Comparison of ENCODE assay signal across 8 cellular contexts in genomic region chr5:14399054-14399657, GRCh38.
DNase-seq lines count a peak whose midpoint lies in the region; ATAC-seq, FAIRE-seq and TF ChIP-seq lines count a peak whose summit lies in the region.

No MANE protein-coding gene starts in this region.

- CTCF ChIA-PET in BJ (lab: Yijun Ruan, JAX) = interaction anchor here (0.7 to 4.4 kb wide), 8 partner anchors 13 to 256 kb away, joined by 3 to 41 read pairs (median 4); no protein-coding TSS in a partner anchor

- intact Hi-C loops in body of pancreas (cut with DNase I) (no loop called here), kidney (cut with DNase I) (no loop called here), upper lobe of right lung (cut with DNase I) (no loop called here)

- H3K27ac ChIP-seq in body of pancreas = no peak overlapping the region
- no peak overlapping the region for H3K27ac ChIP-seq in kidney (ENCODE audit: low read depth in 2 of 2, low read length in 2 of 2)
- H3K27ac ChIP-seq in upper lobe of right lung = no peak overlapping the region

- no peak for TF ChIP-seq POLR2A in body of pancreas (IDR thresholded peaks at IDR 0.05)

- H3K4me3 ChIP-seq in BJ (ENCODE audit: low read depth, low read length) (no peak overlapping the region), body of pancreas (no peak overlapping the region), kidney (ENCODE audit: low read length in 2 of 2) (no peak overlapping the region), upper lobe of right lung (no peak overlapping the region)

- H3K9me3 ChIP-seq in body of pancreas (no peaks in the 10 kb centered on the region), kidney (ENCODE audit: control insufficient read depth in 1 of 2, low read length in 2 of 2) (no peaks in the 10 kb centered on the region), upper lobe of right lung (no peaks in the 10 kb centered on the region)

- TF ChIP-seq CTCF in BJ (IDR thresholded peaks at IDR 0.05; ENCODE audit: insufficient read depth, low read depth, low read length) (peak; percentile 68), body of pancreas (IDR thresholded peaks at IDR 0.05) (peak; percentile 38 to 72 (median 64)), kidney (IDR thresholded peaks at IDR 0.05; ENCODE audit: borderline replicate concordance, extremely low read depth, insufficient read depth) (peak; percentile 55), upper lobe of right lung (IDR thresholded peaks at IDR 0.05) (peak; percentile 79)

- no peak for DNase-seq in BJ (ENCODE audit: low read depth)
- peak; percentile 40 for DNase-seq in H4 (ENCODE audit: low spot score)
- DNase-seq in NCI-H524 treated with DMSO at 0.1 percent for 48 hours (lab: John Stamatoyannopoulos, UW) = peak; percentile 23
- no peak for DNase-seq in body of pancreas
- DNase-seq in kidney = no peak
- DNase-seq in upper lobe of right lung = no peak
- no peak for DNase-seq in NK-92 (lab: John Stamatoyannopoulos, UW; ENCODE audit: unreplicated experiment)

- peak; percentile 47 for ATAC-seq in body of pancreas
- ATAC-seq in upper lobe of right lung = peak; percentile 63
- no peak for ATAC-seq in GM19023 (IDR thresholded peaks at IDR 0.05; ENCODE audit: unreplicated experiment)

- WGBS in body of pancreas, 2 donors = 33 to 37% methylated on average over 3 of the region's 3 CpGs

- H3K36me3 ChIP-seq in BJ (ENCODE audit: control insufficient read depth, insufficient read depth, low read length) (peaks cover 10% of the 10 kb centered on the region), body of pancreas (replicated peaks in 1 of 2; ENCODE audit: insufficient read depth in 1 of 2, low read depth in 2 of 2) (peaks cover 0 to 11% of the 10 kb centered on the region in 2 donors), kidney (ENCODE audit: control insufficient read depth in 1 of 2, insufficient read depth in 2 of 2, low read length in 2 of 2) (peaks cover 8 to 19% of the 10 kb centered on the region in 2 donors), upper lobe of right lung (peaks cover 60% of the 10 kb centered on the region)

- peak; percentile 66 for FAIRE-seq in kidney (lab: Jason Lieb, UNC)

- no peak overlapping the region for H3K9ac ChIP-seq in kidney (ENCODE audit: low read length in 2 of 2)

- H3K4me1 ChIP-seq in body of pancreas = peaks cover 11% of the 10 kb centered on the region
- H3K4me1 ChIP-seq in kidney (ENCODE audit: control insufficient read depth in 1 of 2, insufficient read depth in 1 of 2, low read depth in 1 of 2, low read length in 2 of 2) = peaks cover 3 to 16% of the 10 kb centered on the region in 2 donors
- H3K4me1 ChIP-seq in upper lobe of right lung = no peaks in the 10 kb centered on the region

- POLR2A ChIA-PET in BJ (lab: Charles Lee) = no interaction called here

- H3K27me3 ChIP-seq in BJ (ENCODE audit: control insufficient read depth, insufficient read depth, low read length) = no peaks in the 10 kb centered on the region
- no peaks in the 10 kb centered on the region for H3K27me3 ChIP-seq in body of pancreas
- no peaks in the 10 kb centered on the region for H3K27me3 ChIP-seq in upper lobe of right lung

Comparison
In these comparisons a context has a peak if more than half of its experiments do, and no peak if none do; other contexts are left out.
1. DNase-seq: peak in H4 (single experiment) and NCI-H524 treated with DMSO at 0.1 percent for 48 hours (single experiment); none in BJ (single experiment), body of pancreas (0 of 4), kidney (single experiment), upper lobe of right lung (single experiment) and NK-92 (single experiment).
2. Peak in every context shown above with its lines, with median percentiles within 50 percentile points of each other: CTCF ChIP-seq.